ENCODE assay signal across 21 cellular contexts in the genomic region with DNA sequence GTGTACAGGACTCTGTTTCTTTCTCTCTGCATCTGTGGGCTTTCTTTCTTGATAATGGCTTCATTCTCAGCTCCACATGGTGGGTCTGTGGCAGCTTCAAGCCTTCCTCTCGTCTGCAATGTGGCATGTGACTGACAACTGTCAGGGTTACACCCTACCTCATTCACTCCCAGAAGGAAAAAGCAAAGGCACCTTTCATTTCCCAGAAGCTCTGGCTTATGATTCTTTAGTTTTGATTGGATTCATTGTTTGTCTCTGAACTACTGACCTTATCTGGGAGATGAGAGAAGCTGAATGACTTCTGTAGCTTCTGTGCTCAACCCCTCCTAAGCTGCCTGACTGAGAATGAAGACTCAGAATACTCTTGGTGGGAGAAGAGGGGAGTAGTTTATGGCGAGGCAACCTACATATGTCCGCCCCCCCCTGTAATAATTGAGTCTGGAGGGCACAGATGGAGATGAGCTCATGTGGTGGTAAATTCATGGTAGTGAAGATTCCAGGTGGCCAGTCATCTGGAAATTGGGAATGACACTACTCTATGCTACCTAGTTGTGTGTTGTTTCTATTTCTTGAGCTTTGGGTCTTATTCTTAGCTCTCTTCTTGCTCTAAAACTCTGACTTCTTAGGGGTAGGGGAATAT. TPM values are rescaled to one million over a fixed set of nuclear protein-coding genes. Genes with fewer than 3 reads are reported as not detected.
DNase-seq lines count a peak whose midpoint lies in the region; ATAC-seq, FAIRE-seq and TF ChIP-seq lines count a peak whose summit lies in the region.
"Had no signal": no experiment of that assay in that cellular context is flagged by ENCODE, and none has a peak within 500 bp of the region (broad histone marks: within the 10 kb centered on the region; RNA-seq: fewer than 3 reads in every experiment).

No MANE protein-coding gene starts in this region.

- H3K4me3 ChIP-seq in HEK293 (ENCODE audit: low read depth, low read length): no peak overlapping the region
- H3K4me3 ChIP-seq: SK-N-MC had no signal

- POLR2A ChIA-PET in HEK293 (lab: Yijun Ruan, JAX): interaction anchor here (0.8 to 0.9 kb wide), 2 partner anchors 13 to 515 kb away, joined by 3 read pairs; partner anchors contain the start of gene TIPARP
- POLR2A ChIA-PET in HEK293T (lab: Yijun Ruan, JAX): interaction anchor here (0.6 kb wide), 1 partner anchor 389 kb away, joined by 3 read pairs; no protein-coding TSS in a partner anchor

- no peak for FAIRE-seq in H54 (lab: Jason Lieb, UNC)
- FAIRE-seq: H1 had no signal

- ATAC-seq in omental fat pad (ENCODE audit: low FRiP score) (peak; percentile 14), GM19395 (IDR thresholded peaks at IDR 0.05; ENCODE audit: unreplicated experiment) (no peak)
- ATAC-seq: T-cell had no signal

- DNase-seq in NCI-H2227 treated with DMSO at 0.1 percent for 48 hours (lab: John Stamatoyannopoulos, UW) (peak; percentile 5), NCI-H2227 (lab: John Stamatoyannopoulos, UW; ENCODE audit: unreplicated experiment) (no peak), SW480 (ENCODE audit: low spot score) (peak; percentile 9), omental fat pad (ENCODE audit: low spot score) (no peak), HEK293T (ENCODE audit: extremely low spot score) (no peak), H54 (ENCODE audit: insufficient read length, low spot score) (no peak)
- DNase-seq: CD8-positive, alpha-beta memory T cell; DMS79 treated with DMSO at 0.1 percent for 48 hours; Karpas-422; NCI-H187 treated with DMSO at 0.1 percent for 48 hours; NCI-H2107; NCI-H345; OCI-M1; RPMI8226; SHP77; T-cell had no signal

- no peak overlapping the region for H3K27ac ChIP-seq in HEK293 (ENCODE audit: extremely low read depth, low read depth, low read length)
- H3K27ac ChIP-seq: C4-2B, SK-N-MC had no signal

- no peak for TF ChIP-seq POLR2A in H54 (IDR thresholded peaks at IDR 0.05; ENCODE audit: low read depth, low read length)

- no peaks in the 10 kb centered on the region for H3K9me3 ChIP-seq in HEK293 (ENCODE audit: control insufficient read depth, insufficient read depth, low read depth, low read length)

- peaks cover 6% of the 10 kb centered on the region; the same call in 1 of the 2 replicates for H3K4me1 ChIP-seq in HEK293 (ENCODE audit: control insufficient read depth, insufficient read depth, low read length)

- CTCF ChIA-PET in HEK293 (lab: Yijun Ruan, JAX) (interaction anchor here (0.6 to 1.7 kb wide), 12 partner anchors 8 to 376 kb away, joined by 3 to 7 read pairs (median 4); no protein-coding TSS in a partner anchor), HEK293T (lab: Yijun Ruan, JAX) (interaction anchor here (0.7 to 1.0 kb wide), 3 partner anchors 13 to 291 kb away, joined by 3 to 4 read pairs (median 4); no protein-coding TSS in a partner anchor)

- no peak for TF ChIP-seq CTCF in HEK293 (tag by site-specific recombination; IDR thresholded peaks at IDR 0.05)
- TF ChIP-seq CTCF in omental fat pad (IDR thresholded peaks at IDR 0.05): no peak

- H3K36me3 ChIP-seq in HEK293 (ENCODE audit: control insufficient read depth in 2 of 2, insufficient read depth in 1 of 2, low read length in 2 of 2): no peaks in the 10 kb centered on the region

TF ChIP-seq in HEK293, 187 proteins besides CTCF, POLR2A, EP300 and RAD21:
- TF ChIP-seq ZNF157 (tag by site-specific recombination; IDR thresholded peaks at IDR 0.05): no peak
- TF ChIP-seq ZNF473 (tag by site-specific recombination; IDR thresholded peaks at IDR 0.05): no peak
- TF ChIP-seq, protein P1, sequence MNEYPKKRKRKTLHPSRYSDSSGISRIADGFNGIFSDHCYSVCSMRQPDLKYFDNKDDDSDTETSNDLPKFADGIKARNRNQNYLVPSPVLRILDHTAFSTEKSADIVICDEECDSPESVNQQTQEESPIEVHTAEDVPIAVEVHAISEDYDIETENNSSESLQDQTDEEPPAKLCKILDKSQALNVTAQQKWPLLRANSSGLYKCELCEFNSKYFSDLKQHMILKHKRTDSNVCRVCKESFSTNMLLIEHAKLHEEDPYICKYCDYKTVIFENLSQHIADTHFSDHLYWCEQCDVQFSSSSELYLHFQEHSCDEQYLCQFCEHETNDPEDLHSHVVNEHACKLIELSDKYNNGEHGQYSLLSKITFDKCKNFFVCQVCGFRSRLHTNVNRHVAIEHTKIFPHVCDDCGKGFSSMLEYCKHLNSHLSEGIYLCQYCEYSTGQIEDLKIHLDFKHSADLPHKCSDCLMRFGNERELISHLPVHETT (tag by site-specific recombination; IDR thresholded peaks at IDR 0.05): no peak
- TF ChIP-seq OSR2 (tag by site-specific recombination; IDR thresholded peaks at IDR 0.05): peak; percentile 26; the same call in 1 of the 2 replicates
- no peak for TF ChIP-seq ZNF112 (tag by site-specific recombination; IDR thresholded peaks at IDR 0.05)
- no peak for TF ChIP-seq ZNF404 (tag by site-specific recombination; IDR thresholded peaks at IDR 0.05)
- TF ChIP-seq ZNF121 (tag by site-specific recombination; IDR thresholded peaks at IDR 0.05): no peak
- no peak for TF ChIP-seq ZNF560 (tag by site-specific recombination; IDR thresholded peaks at IDR 0.05; ENCODE audit: borderline replicate concordance)

TF ChIP-seq in HEK293T, 16 proteins besides CTCF, POLR2A, EP300 and RAD21:
- no peak for TF ChIP-seq ARNT (IDR thresholded peaks at IDR 0.05)
- no peak for TF ChIP-seq ZNF384 (IDR thresholded peaks at IDR 0.05)
- no peak for TF ChIP-seq SUZ12 (IDR thresholded peaks at IDR 0.05)
- TF ChIP-seq BHLHE40 (IDR thresholded peaks at IDR 0.05; ENCODE audit: borderline replicate concordance): no peak
- no peak for TF ChIP-seq FOXK2 (IDR thresholded peaks at IDR 0.05)
- no peak for TF ChIP-seq NFRKB (IDR thresholded peaks at IDR 0.05)
- TF ChIP-seq CTBP1 (IDR thresholded peaks at IDR 0.05; ENCODE audit: borderline replicate concordance): no peak
- TF ChIP-seq, protein P2, sequence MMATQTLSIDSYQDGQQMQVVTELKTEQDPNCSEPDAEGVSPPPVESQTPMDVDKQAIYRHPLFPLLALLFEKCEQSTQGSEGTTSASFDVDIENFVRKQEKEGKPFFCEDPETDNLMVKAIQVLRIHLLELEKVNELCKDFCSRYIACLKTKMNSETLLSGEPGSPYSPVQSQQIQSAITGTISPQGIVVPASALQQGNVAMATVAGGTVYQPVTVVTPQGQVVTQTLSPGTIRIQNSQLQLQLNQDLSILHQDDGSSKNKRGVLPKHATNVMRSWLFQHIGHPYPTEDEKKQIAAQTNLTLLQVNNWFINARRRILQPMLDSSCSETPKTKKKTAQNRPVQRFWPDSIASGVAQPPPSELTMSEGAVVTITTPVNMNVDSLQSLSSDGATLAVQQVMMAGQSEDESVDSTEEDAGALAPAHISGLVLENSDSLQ (IDR thresholded peaks at IDR 0.05): no peak
- TF ChIP-seq ELF4 (IDR thresholded peaks at IDR 0.05): no peak
- no peak for TF ChIP-seq LEF1 (IDR thresholded peaks at IDR 0.05; ENCODE audit: borderline replicate concordance)
- TF ChIP-seq FOXA1 (IDR thresholded peaks at IDR 0.05): no peak
- TF ChIP-seq SP1 (IDR thresholded peaks at IDR 0.05): no peak

RNA-seq across cellular contexts. Expression of gene KCNAB1, which starts 38.4 kb away (rescaled TPM):
- 10 to 100 TPM in 1 of 4 donors, 1 to 10 TPM in 3; 2.2 to 12.6 (median 5.7) TPM for total RNA-seq in omental fat pad
- total RNA-seq: CD8-positive, alpha-beta memory T cell had no signal

Comparison
In these comparisons a context has a peak if more than half of its experiments do, and no peak if none do; other contexts are left out.
1. DNase-seq: peak in NCI-H2227 treated with DMSO at 0.1 percent for 48 hours (single experiment) and SW480 (single experiment); none in NCI-H2227 (single experiment), omental fat pad (single experiment), HEK293T (single experiment) and H54 (single experiment).